ENCODE assay signal across 10 cellular contexts in the genomic region with DNA sequence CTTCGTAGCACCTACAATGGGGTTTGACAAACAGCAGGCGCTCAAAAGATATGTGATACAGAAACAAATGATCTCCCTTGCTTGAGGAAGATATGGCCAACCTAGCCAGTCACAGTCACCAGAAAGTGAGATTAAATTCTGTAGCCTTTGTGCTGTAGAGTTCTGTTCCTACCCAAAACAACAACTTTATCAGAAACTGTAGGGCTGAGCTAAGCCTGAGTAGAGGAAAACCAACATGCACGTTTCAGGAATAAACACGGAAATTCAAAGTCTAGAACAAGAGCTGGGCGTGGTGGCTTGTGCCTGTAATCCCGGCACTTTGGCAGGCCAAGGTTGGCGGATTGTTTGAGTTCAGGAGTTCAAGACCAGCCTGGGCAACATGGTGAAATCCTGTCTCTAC. TPM values are rescaled to one million over a fixed set of nuclear protein-coding genes. Genes with fewer than 3 reads are reported as not detected.
"Had no signal": no experiment of that assay in that cellular context is flagged by ENCODE, and none has a peak within 500 bp of the region (broad histone marks: within the 10 kb centered on the region; RNA-seq: fewer than 3 reads in every experiment).

No MANE protein-coding gene starts in this region.

- FAIRE-seq: HTR-8/SVneo had no signal

- H3K36me3 ChIP-seq: HAP-1 had no signal

- H3K4me3 ChIP-seq: HAP-1 had no signal

- H3K9me3 ChIP-seq: HAP-1 had no signal

- ATAC-seq: HCT116 had no signal

- H3K4me1 ChIP-seq: HAP-1 had no signal

- DNase-seq: GOT3, H7, HFFc6, KG1 had no signal

RNA-seq across cellular contexts. Expression of gene AICDA, which starts 23.0 kb away (rescaled TPM):
- total RNA-seq: H4, H7, HFFc6, HT-29 had no signal

RNA-seq across cellular contexts. Expression of gene CLEC4E, which starts 49.0 kb away (rescaled TPM):
- total RNA-seq: H4, HFFc6, HT-29 had no signal
- polyA plus RNA-seq: IgD-negative memory B cell had no signal
